33 cellular contexts compared by ENCODE assay signal in genomic region chr13:61898207-61898606, GRCh38.
"Had no signal": no experiment of that assay in that cellular context is flagged by ENCODE, and none has a peak within 500 bp of the region (broad histone marks: within the 10 kb centered on the region; RNA-seq: fewer than 3 reads in every experiment).

No MANE protein-coding gene starts in this region.

- FAIRE-seq: astrocyte, bronchial epithelial cell had no signal

- H3K27me3 ChIP-seq: adrenal gland, ascending aorta, body of pancreas, brain microvascular endothelial cell, breast epithelium, cardiac muscle cell had no signal

- H3K36me3 ChIP-seq: adrenal gland, ascending aorta, brain microvascular endothelial cell, breast epithelium, cardiac muscle cell had no signal

- H3K27ac ChIP-seq: adrenal gland, ascending aorta, body of pancreas, brain microvascular endothelial cell, breast epithelium, cardiac muscle cell had no signal

- H3K4me1 ChIP-seq: adrenal gland, ascending aorta, body of pancreas, breast epithelium had no signal

- ATAC-seq: activated naive CD4-positive, alpha-beta T cell treated with anti-CD3 and anti-CD28 coated beads, Interleukin-2, amount 50 U/mL, for 72 hours; activated naive CD8-positive, alpha-beta T cell treated with anti-CD3 and anti-CD28 coated beads, Interleukin-2, amount 50 U/mL, for 24 hours; activated T-cell treated with anti-CD3 and anti-CD28 coated beads, Interleukin-2, amount 50 U/mL, for 4 hours; activated T-cell treated with anti-CD3 and anti-CD28 coated beads, Interleukin-2, amount 50 U/mL, for 72 hours; activated T-helper 17 cell treated with anti-CD3 and anti-CD28 coated beads, Interleukin-2, amount 50 U/mL, for 72 hours; body of pancreas had no signal

- H3K4me3 ChIP-seq: adrenal gland, ascending aorta, body of pancreas, breast epithelium, cardiac muscle cell had no signal

- H3K9me3 ChIP-seq: adrenal gland, ascending aorta, body of pancreas, breast epithelium had no signal

- DNase-seq: activated effector memory CD4-positive, alpha-beta T cell treated with anti-CD3 and anti-CD28 coated beads, Interleukin-2, amount 50 U/mL, for 16 hours; activated effector memory CD4-positive, alpha-beta T cell treated with Interleukin-2 at 50 U/mL for 16 hours; activated gamma-delta T cell; activated gamma-delta T cell treated with Interleukin-2 at 50 U/mL for 16 hours; activated naive CD4-positive, alpha-beta T cell; activated naive CD4-positive, alpha-beta T cell treated with anti-CD3 and anti-CD28 coated beads for 36 hours; activated naive CD4-positive, alpha-beta T cell treated with anti-CD3 and anti-CD28 coated beads, Interleukin-2, amount 10 ng/mL, durations not matched to agents 7 days and 5 days; activated naive CD4-positive, alpha-beta T cell treated with anti-CD3 and anti-CD28 coated beads, Interleukin-2, amount 50 U/mL, for 16 hours; activated naive CD4-positive, alpha-beta T cell treated with Interleukin-2 at 50 U/mL for 16 hours; activated naive CD8-positive, alpha-beta T cell treated with anti-CD3 and anti-CD28 coated beads for 36 hours; activated naive CD8-positive, alpha-beta T cell treated with anti-CD3 and anti-CD28 coated beads, Interleukin-2, amount 10 ng/mL, durations not matched to agents 7 days and 5 days; activated naive CD8-positive, alpha-beta T cell treated with anti-CD3 and anti-CD28 coated beads, Interleukin-2, amount 50 U/mL, for 24 hours; activated T-cell treated with anti-CD3 and anti-CD28 coated beads, Interleukin-2, amount 50 U/mL, for 24 hours; activated T-cell treated with anti-CD3 and anti-CD28 coated beads, Interleukin-2, amount 50 U/mL, for 4 hours; activated T-cell treated with anti-CD3 and anti-CD28 coated beads, Interleukin-2, amount 50 U/mL, for 48 hours; activated T-cell treated with anti-CD3 and anti-CD28 coated beads, Interleukin-2, amount 50 U/mL, for 72 hours; adrenal gland; amniotic stem cell; amygdala; anterior cingulate cortex; aorta; body of pancreas; brain microvascular endothelial cell; caudate nucleus; central memory CD4-positive, alpha-beta T cell; cerebellar nuclear complex had no signal
